Comparison of ENCODE assay signal across 16 cellular contexts in the genomic region with DNA sequence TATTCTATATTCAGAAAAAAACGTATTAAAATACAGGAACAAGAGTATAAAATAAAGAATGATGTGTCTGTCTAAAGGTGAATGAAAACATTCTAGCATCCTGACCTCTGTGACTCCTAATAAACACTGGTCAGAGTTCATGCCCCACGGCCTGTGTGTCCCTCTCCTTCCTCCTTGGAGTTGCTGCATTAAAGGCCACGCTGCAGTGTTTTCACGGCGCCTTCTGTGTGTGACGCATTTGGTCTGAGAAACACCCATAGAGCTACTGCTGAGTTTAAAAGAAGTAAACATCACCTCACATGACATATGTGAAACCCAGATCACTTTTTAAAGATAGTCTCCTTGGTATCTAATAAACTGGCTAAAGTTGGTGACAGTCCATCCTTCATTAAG.
"Had no signal": no experiment of that assay in that cellular context is flagged by ENCODE, and none has a peak within 500 bp of the region (broad histone marks: within the 10 kb centered on the region; RNA-seq: fewer than 3 reads in every experiment).

No MANE protein-coding gene starts in this region.

- H3K27ac Mint-ChIP-seq: activated CD4-positive, alpha-beta T cell treated with anti-CD3 and anti-CD28 coated beads for 36 hours; activated CD8-positive, alpha-beta T cell treated with anti-CD3 and anti-CD28 coated beads, Interleukin-2, amount 10 ng/mL, durations not matched to agents 7 days and 5 days; activated T-helper 1 cell treated with anti-CD3 and anti-CD28 coated beads, Interleukin-12 subunit alpha, Interleukin-12 subunit beta, Interleukin-2, Interleukin-4 antibody, amounts not matched to agents 30 ng/mL and 10 ng/mL and 1 ng/mL, durations not matched to agents 14 hours and 24 hours and 36 hours; naive thymus-derived CD8-positive, alpha-beta T cell had no signal

- H3K4me3 Mint-ChIP-seq: activated CD4-positive, alpha-beta T cell treated with anti-CD3 and anti-CD28 coated beads for 36 hours; activated CD8-positive, alpha-beta T cell treated with anti-CD3 and anti-CD28 coated beads, Interleukin-2, amount 10 ng/mL, durations not matched to agents 7 days and 5 days; activated T-helper 1 cell treated with anti-CD3 and anti-CD28 coated beads, Interleukin-12 subunit alpha, Interleukin-12 subunit beta, Interleukin-2, Interleukin-4 antibody, amounts not matched to agents 30 ng/mL and 10 ng/mL and 1 ng/mL, durations not matched to agents 14 hours and 24 hours and 36 hours; naive thymus-derived CD8-positive, alpha-beta T cell had no signal

- H3K27me3 ChIP-seq: gastroesophageal sphincter, sigmoid colon, uterus had no signal

- H3K9me3 ChIP-seq: gastroesophageal sphincter, sigmoid colon, uterus had no signal

- H3K36me3 Mint-ChIP-seq: naive thymus-derived CD8-positive, alpha-beta T cell had no signal

- DNase-seq: activated CD8-positive, alpha-beta memory T cell treated with anti-CD3 and anti-CD28 coated beads, Interleukin-2, amount 50 U/mL, for 48 hours; activated CD8-positive, alpha-beta T cell treated with anti-CD3 and anti-CD28 coated beads, Interleukin-2, amount 10 ng/mL, durations not matched to agents 7 days and 5 days; activated naive CD4-positive, alpha-beta T cell; effector CD4-positive, alpha-beta T cell; kidney; naive thymus-derived CD8-positive, alpha-beta T cell; stimulated activated CD4-positive, alpha-beta T cell treated with anti-CD3 and anti-CD28 coated beads, Interleukin-2, amount 100 ng/mL, for 48 hours; stimulated activated CD8-positive, alpha-beta memory T cell treated with anti-CD3 and anti-CD28 coated beads, Interleukin-4, amount 100 ng/mL, for 48 hours; stimulated activated naive CD8-positive, alpha-beta T cell treated with anti-CD3 and anti-CD28 coated beads, Interleukin-15, Interleukin-2, amounts not matched to agents 100 U/mL and 50 U/mL, for 24 hours had no signal

- ATAC-seq: activated CD8-positive, alpha-beta T cell treated with anti-CD3 and anti-CD28 coated beads, Interleukin-2, amount 10 ng/mL, durations not matched to agents 7 days and 5 days; naive thymus-derived CD8-positive, alpha-beta T cell; stimulated activated naive CD8-positive, alpha-beta T cell treated with anti-CD3 and anti-CD28 coated beads, Interleukin-15, Interleukin-2, amounts not matched to agents 100 U/mL and 50 U/mL, for 24 hours had no signal

- H3K36me3 ChIP-seq: uterus had no signal

- FAIRE-seq: kidney had no signal

- H3K4me3 ChIP-seq: coronary artery, gastroesophageal sphincter, sigmoid colon, uterus had no signal

- H3K9me3 Mint-ChIP-seq: activated T-helper 1 cell treated with anti-CD3 and anti-CD28 coated beads, Interleukin-12 subunit alpha, Interleukin-12 subunit beta, Interleukin-2, Interleukin-4 antibody, amounts not matched to agents 30 ng/mL and 10 ng/mL and 1 ng/mL, durations not matched to agents 14 hours and 24 hours and 36 hours; naive thymus-derived CD8-positive, alpha-beta T cell had no signal

- H3K4me1 ChIP-seq: uterus had no signal

- H3K27ac ChIP-seq: WERI-Rb-1 had no signal
